Comparison of ENCODE assay signal across 9 cellular contexts in the genomic region with DNA sequence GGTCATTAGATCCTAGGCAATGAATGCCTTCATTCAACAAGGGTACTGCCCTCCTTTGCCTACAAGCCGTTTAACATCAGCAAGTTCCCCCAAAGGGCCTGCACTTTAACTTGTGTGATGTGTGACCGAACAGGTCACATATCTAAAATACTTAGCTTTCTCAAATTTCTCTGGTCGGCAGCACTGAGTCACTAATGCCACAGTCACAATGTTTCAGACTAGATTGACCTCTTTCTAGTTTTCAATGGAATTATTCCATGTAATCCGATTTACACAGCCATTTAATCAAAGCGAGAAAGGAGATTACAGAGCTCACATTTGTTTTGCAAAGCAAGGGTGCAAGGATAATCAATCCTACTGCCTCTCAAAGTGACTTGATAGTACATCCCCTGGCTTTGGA. TPM values are rescaled to one million over a fixed set of nuclear protein-coding genes. Genes with fewer than 3 reads are reported as not detected.
A peak's percentile ranks its signal among the peaks of the same experiment; 100 is the strongest.
DNase-seq lines count a peak whose midpoint lies in the region; ATAC-seq and TF ChIP-seq lines count a peak whose summit lies in the region.
"Had no signal": no experiment of that assay in that cellular context is flagged by ENCODE, and none has a peak within 500 bp of the region (broad histone marks: within the 10 kb centered on the region; RNA-seq: fewer than 3 reads in every experiment).

No MANE protein-coding gene starts in this region.

- H3K27me3 ChIP-seq in SJCRH30 (no peaks in the 10 kb centered on the region), foreskin keratinocyte (no peaks in the 10 kb centered on the region), aorta (ENCODE audit: control insufficient read depth in 1 of 2, insufficient read depth in 2 of 2, low read length in 1 of 2) (no peaks in the 10 kb centered on the region)

- DNase-seq in Daoy (ENCODE audit: low read depth) (peak; percentile 11), SJCRH30 (peak; percentile 27 to 49), foreskin keratinocyte (no peak), retina (peak; percentile 56), aorta (no peak), head of caudate nucleus (no peak)
- DNase-seq: stimulated activated CD4-positive, alpha-beta T cell treated with anti-CD3 and anti-CD28 coated beads, Interleukin-2, amount 100 ng/mL, for 24 hours had no signal

- no peak for TF ChIP-seq CTCF in foreskin keratinocyte (conservative IDR thresholded peaks at IDR 0.05)

- intact Hi-C loops in aorta (cut with DNase I): loop anchor here in 1 of 2 donors (10.0 kb wide), 1 partner anchor 417 kb away; no protein-coding TSS in a partner anchor
- intact Hi-C loops in head of caudate nucleus (cut with DNase I): no loop called here

- WGBS in aorta, 2 donors: 33 to 44% methylated on average over 5 of the region's 5 CpGs

- H3K9me3 ChIP-seq in SJCRH30 (replicated peaks) (no peaks in the 10 kb centered on the region), aorta (ENCODE audit: control insufficient read depth, low read length) (no peaks in the 10 kb centered on the region)

- H3K27ac ChIP-seq in SJCRH30: peak overlapping the region; percentile 32
- peak overlapping the region; percentile 2 for H3K27ac ChIP-seq in foreskin keratinocyte
- no peak overlapping the region for H3K27ac ChIP-seq in aorta (ENCODE audit: low read depth in 1 of 2, low read length in 2 of 2)

- peak overlapping the region; percentile 67 for H3K4me3 ChIP-seq in SJCRH30
- H3K4me3 ChIP-seq in aorta (ENCODE audit: low read length in 2 of 2): peak overlapping the region in 1 of 2 donors; percentile 40

- H3K36me3 ChIP-seq in SJCRH30 (no peaks in the 10 kb centered on the region), aorta (ENCODE audit: control insufficient read depth in 1 of 2, insufficient read depth in 2 of 2, low read length in 1 of 2) (no peaks in the 10 kb centered on the region)

- ATAC-seq in foreskin keratinocyte: no peak
- ATAC-seq in aorta (ENCODE audit: low FRiP score): no peak
- ATAC-seq in GM19023 (IDR thresholded peaks at IDR 0.05; ENCODE audit: unreplicated experiment): no peak
- ATAC-seq in GM19463 (IDR thresholded peaks at IDR 0.05; ENCODE audit: unreplicated experiment): no peak

- peaks cover 6% of the 10 kb centered on the region for H3K4me1 ChIP-seq in SJCRH30
- H3K4me1 ChIP-seq in foreskin keratinocyte: peaks cover 31% of the 10 kb centered on the region
- H3K4me1 ChIP-seq in aorta (ENCODE audit: control insufficient read depth in 1 of 2, insufficient read depth in 2 of 2, low read length in 2 of 2): peaks cover 1 to 5% of the 10 kb centered on the region in 2 donors

RNA-seq across cellular contexts. Expression of a gene that starts 2.0 kb away (rescaled TPM):
- total RNA-seq in Daoy (2014; rRNA removed; shearing (Covaris generic)): 22.6 and 24.1 TPM in 2 replicates
- total RNA-seq in SJCRH30 (2014; rRNA removed; shearing (Covaris generic)): 13.2 and 14.5 TPM in 2 replicates
- total RNA-seq in foreskin keratinocyte: 9.0 and 16.7 TPM in 2 replicates
- 1.8 and 4.3 TPM in 2 replicates for polyA plus RNA-seq in foreskin keratinocyte
- total RNA-seq in aorta: 10 to 100 TPM in 1 of 2 donors, 1 to 10 TPM in 1; 6.5 to 19.1 TPM
- 10 to 100 TPM in 1 of 2 donors, 1 to 10 TPM in 1; 7.6 to 42.1 TPM for polyA plus RNA-seq in aorta

Comparison
In these comparisons a context has a peak if more than half of its experiments do, and no peak if none do; other contexts are left out.
1. DNase-seq: peak in Daoy (single experiment), SJCRH30 (2 of 2) and retina (single experiment); none in foreskin keratinocyte (0 of 2), aorta (0 of 2) and head of caudate nucleus (0 of 42).
2. H3K27ac ChIP-seq: peak in SJCRH30 (single experiment) and foreskin keratinocyte (single experiment); none in aorta (0 of 2).